ENCODE assay signal across 15 cellular contexts in genomic region chr2:230054079-230054478, GRCh38. TPM values are rescaled to one million over a fixed set of nuclear protein-coding genes. Genes with fewer than 3 reads are reported as not detected.
A peak's percentile ranks its signal among the peaks of the same experiment; 100 is the strongest.
DNase-seq lines count a peak whose midpoint lies in the region; ATAC-seq, FAIRE-seq and TF ChIP-seq lines count a peak whose summit lies in the region.
"Had no signal": no experiment of that assay in that cellular context is flagged by ENCODE, and none has a peak within 500 bp of the region (broad histone marks: within the 10 kb centered on the region; RNA-seq: fewer than 3 reads in every experiment).

No MANE protein-coding gene starts in this region.

- no peaks in the 10 kb centered on the region for H3K9me3 Mint-ChIP-seq in activated CD4-positive, alpha-beta T cell treated with anti-CD3 and anti-CD28 coated beads for 36 hours (ENCODE audit: low read depth)
- H3K9me3 Mint-ChIP-seq: dendritic cell treated with granulocyte-macrophage colony-stimulating factor and Interleukin-4, amounts not matched to agents 40 ng/mL and 50 ng/mL, for 4 days; immature natural killer cell; neural progenitor cell had no signal

- H3K4ac ChIP-seq in IMR-90 (ENCODE audit: low read depth, low read length) = no peak overlapping the region

- H2AFZ ChIP-seq in IMR-90 (replicated peaks; ENCODE audit: low read length, poor library complexity) = no peak overlapping the region
- H2AFZ ChIP-seq in osteoblast (ENCODE audit: low read length) = no peak overlapping the region
- H2AFZ ChIP-seq: neural progenitor cell had no signal

- H3K4me1 ChIP-seq in IMR-90 (ENCODE audit: control insufficient read depth, insufficient read depth, low read length) (0 out of 2 replicates have a peak, but pooled peaks cover 1% of the 10 kb centered on the region), osteoblast (ENCODE audit: insufficient read depth, low read length) (peaks cover 10% of the 10 kb centered on the region), heart left ventricle (peaks cover 0 to 10% (median 1%) of the 10 kb centered on the region in 12 donors), BE2C (no peaks in the 10 kb centered on the region)
- H3K4me1 ChIP-seq: neural progenitor cell had no signal

- TF ChIP-seq CTCF in IMR-90 (conservative IDR thresholded peaks at IDR 0.05; ENCODE audit: low read depth, low read length) (no peak), bronchial epithelial cell (IDR thresholded peaks at IDR 0.05; ENCODE audit: insufficient read depth, low read length, severe bottlenecking) (no peak), osteoblast (IDR thresholded peaks at IDR 0.05; ENCODE audit: extremely low read depth, low read depth, low read length) (no peak), heart left ventricle (IDR thresholded peaks at IDR 0.05) (no peak), BE2C (IDR thresholded peaks at IDR 0.05; ENCODE audit: low read depth, low read length) (no peak)

- H3K36me3 ChIP-seq in IMR-90 (ENCODE audit: control insufficient read depth, insufficient read depth, low read length) = no peaks in the 10 kb centered on the region
- no peaks in the 10 kb centered on the region for H3K36me3 ChIP-seq in bronchial epithelial cell (ENCODE audit: control insufficient read depth, insufficient read depth, low read length)
- no peaks in the 10 kb centered on the region for H3K36me3 ChIP-seq in osteoblast (ENCODE audit: insufficient read depth, low read length)
- H3K36me3 ChIP-seq in heart left ventricle = peaks cover 0 to 13% (median 0%) of the 10 kb centered on the region in 9 donors
- H3K36me3 ChIP-seq in BE2C = no peaks in the 10 kb centered on the region
- H3K36me3 ChIP-seq: neural progenitor cell had no signal

- H2BK5ac ChIP-seq in IMR-90 (ENCODE audit: low read depth, low read length, poor library complexity, severe bottlenecking) = no peak overlapping the region

- dilution Hi-C loops in IMR-90 (cut with HindIII; ENCODE audit: low sequenced_read_pairs, unreplicated experiment) = no loop called here

- 0 out of 2 replicates have a peak overlapping the region, but pooled peaks have one; percentile 22 for H2BK20ac ChIP-seq in IMR-90 (ENCODE audit: low read depth, low read length)

- FAIRE-seq in bronchial epithelial cell (lab: Jason Lieb, UNC) = no peak

- TF ChIP-seq POLR2A in IMR-90 (IDR thresholded peaks at IDR 0.05; ENCODE audit: low read depth, low read length) = no peak
- TF ChIP-seq POLR2A in heart left ventricle (IDR thresholded peaks at IDR 0.05) = no peak

- H3K4me2 ChIP-seq in IMR-90 (ENCODE audit: low read depth, low read length) = no peak overlapping the region
- no peak overlapping the region for H3K4me2 ChIP-seq in osteoblast (ENCODE audit: insufficient read depth, low read length)
- H3K4me2 ChIP-seq: neural progenitor cell had no signal

- H3K56ac ChIP-seq in IMR-90 (ENCODE audit: extremely low read depth, insufficient read depth, low read length) = no peak overlapping the region

- no peak overlapping the region for H3K27ac ChIP-seq in IMR-90 (ENCODE audit: insufficient read depth, low read length)
- H3K27ac ChIP-seq in osteoblast (ENCODE audit: low read depth, low read length) = no peak overlapping the region
- H3K27ac ChIP-seq in heart left ventricle = no peak overlapping the region
- H3K27ac ChIP-seq: neural progenitor cell, tibial nerve had no signal

- H3K27ac Mint-ChIP-seq in activated CD4-positive, alpha-beta T cell treated with anti-CD3 and anti-CD28 coated beads for 36 hours = no peak overlapping the region
- H3K27ac Mint-ChIP-seq: dendritic cell treated with granulocyte-macrophage colony-stimulating factor and Interleukin-4, amounts not matched to agents 40 ng/mL and 50 ng/mL, for 4 days; immature natural killer cell; neural progenitor cell had no signal

- CTCF ChIA-PET in activated CD4-positive, alpha-beta T cell treated with anti-CD3 and anti-CD28 coated beads for 36 hours (lab: Charles Lee) = interaction anchor here (0.8 to 2.6 kb wide), 3 partner anchors 13 to 106 kb away, joined by 3 to 18 read pairs (median 5); no protein-coding TSS in a partner anchor
- CTCF ChIA-PET in IMR-90 (lab: Yijun Ruan, JAX) = interaction anchor here (0.5 to 1.5 kb wide), 2 partner anchors 13 to 106 kb away, joined by 5 to 10 read pairs; no protein-coding TSS in a partner anchor

- no peaks in the 10 kb centered on the region for H3K36me3 Mint-ChIP-seq in activated CD4-positive, alpha-beta T cell treated with anti-CD3 and anti-CD28 coated beads for 36 hours (ENCODE audit: low read depth)

- H3K27me3 ChIP-seq in IMR-90 (ENCODE audit: control insufficient read depth, insufficient read depth, low read length) (no peaks in the 10 kb centered on the region), bronchial epithelial cell (ENCODE audit: control insufficient read depth, insufficient read depth, low read length) (no peaks in the 10 kb centered on the region), osteoblast (ENCODE audit: insufficient read depth, low read length) (no peaks in the 10 kb centered on the region), heart left ventricle (no peaks in the 10 kb centered on the region), BE2C (no peaks in the 10 kb centered on the region)
- H3K27me3 ChIP-seq: neural progenitor cell, tibial nerve had no signal

- H3K27me3 Mint-ChIP-seq in activated CD4-positive, alpha-beta T cell treated with anti-CD3 and anti-CD28 coated beads for 36 hours = no peaks in the 10 kb centered on the region
- H3K27me3 Mint-ChIP-seq: dendritic cell treated with granulocyte-macrophage colony-stimulating factor and Interleukin-4, amounts not matched to agents 40 ng/mL and 50 ng/mL, for 4 days had no signal

- H3K4me3 ChIP-seq in IMR-90 (ENCODE audit: insufficient read depth, low read depth, low read length) (no peak overlapping the region), bronchial epithelial cell (ENCODE audit: low read depth, low read length) (no peak overlapping the region), osteoblast (ENCODE audit: insufficient read depth, low read length) (no peak overlapping the region), heart left ventricle (no peak overlapping the region), BE2C (ENCODE audit: low read depth, low read length) (no peak overlapping the region)
- H3K4me3 ChIP-seq: neural progenitor cell, tibial nerve had no signal

- H4K91ac ChIP-seq in IMR-90 (ENCODE audit: insufficient read depth, low read depth, low read length) = no peak overlapping the region

- peaks cover 21% of the 10 kb centered on the region for H3K4me1 Mint-ChIP-seq in activated CD4-positive, alpha-beta T cell treated with anti-CD3 and anti-CD28 coated beads for 36 hours
- H3K4me1 Mint-ChIP-seq: immature natural killer cell, neural progenitor cell had no signal

- no peak overlapping the region for H3K4me3 Mint-ChIP-seq in activated CD4-positive, alpha-beta T cell treated with anti-CD3 and anti-CD28 coated beads for 36 hours
- H3K4me3 Mint-ChIP-seq: dendritic cell treated with granulocyte-macrophage colony-stimulating factor and Interleukin-4, amounts not matched to agents 40 ng/mL and 50 ng/mL, for 4 days; immature natural killer cell; neural progenitor cell had no signal

- no peaks in the 10 kb centered on the region for H3K9me1 ChIP-seq in IMR-90 (ENCODE audit: insufficient read depth, low read length)

- POLR2A ChIA-PET in activated CD4-positive, alpha-beta T cell treated with anti-CD3 and anti-CD28 coated beads for 36 hours (lab: Charles Lee) = no interaction called here
- POLR2A ChIA-PET in IMR-90 (lab: Charles Lee; ENCODE audit: unreplicated experiment) = no interaction called here

- no peak overlapping the region for H2AK5ac ChIP-seq in IMR-90 (ENCODE audit: low read depth, low read length)

- H4K8ac ChIP-seq in IMR-90 (ENCODE audit: low read depth in 2 of 2, low read length in 2 of 2) = no peak overlapping the region

- intact Hi-C loops in activated CD4-positive, alpha-beta T cell treated with anti-CD3 and anti-CD28 coated beads for 36 hours (cut with DNase I, micrococcal nuclease) = no loop called here
- intact Hi-C loops in IMR-90 (cut with micrococcal nuclease) (no loop called here), heart left ventricle (cut with DNase I) (no loop called here)

- DNase-seq in activated CD4-positive, alpha-beta T cell treated with anti-CD3 and anti-CD28 coated beads for 36 hours = peak; percentile 39
- no peak for DNase-seq in activated CD4-positive, alpha-beta T cell treated with anti-CD3 and anti-CD28 coated beads for 1 hour
- DNase-seq in IMR-90 = peak; percentile 63
- peak; percentile 86 for DNase-seq in bronchial epithelial cell (ENCODE audit: low read depth)
- peak; percentile 84 for DNase-seq in osteoblast (ENCODE audit: insufficient read length, low spot score, missing footprints)
- no peak for DNase-seq in NCI-H1694 treated with DMSO at 0.1 percent for 48 hours (lab: John Stamatoyannopoulos, UW)
- DNase-seq in heart left ventricle = no peak
- DNase-seq in BE2C = no peak
- DNase-seq: activated CD8-positive, alpha-beta memory T cell treated with anti-CD3 and anti-CD28 coated beads, Interleukin-2, amount 50 U/mL, for 48 hours; immature natural killer cell; NCI-H1930; SIG-M5 had no signal

- no peak overlapping the region for H2BK15ac ChIP-seq in IMR-90 (ENCODE audit: low read depth, low read length)

- TF ChIP-seq RAD21 in IMR-90 (IDR thresholded peaks at IDR 0.05; ENCODE audit: low read length) = no peak

- no peak overlapping the region for H3K9ac ChIP-seq in IMR-90 (ENCODE audit: low read depth, low read length)
- H3K9ac ChIP-seq: neural progenitor cell had no signal

- in situ Hi-C loops in IMR-90 (cut with MboI; ENCODE audit: low sequenced_read_pairs) = no loop called here

- H4K20me1 ChIP-seq in IMR-90 (ENCODE audit: insufficient read depth, low read length) (no peaks in the 10 kb centered on the region), osteoblast (ENCODE audit: insufficient read depth, low read length) (no peaks in the 10 kb centered on the region)

- no peak overlapping the region for H3K18ac ChIP-seq in IMR-90 (ENCODE audit: low read depth, low read length)

- H2BK120ac ChIP-seq in IMR-90 (ENCODE audit: low read depth, low read length) = no peak overlapping the region

- BruUV-seq in IMR-90 (replicated peaks; lab: Mats Ljungman, UMichigan) = no TSS peak

- H2AK9ac ChIP-seq in IMR-90 (replicated peaks; ENCODE audit: low read depth, low read length, poor library complexity) = peak overlapping the region; percentile 55

- H3K9me3 ChIP-seq in IMR-90 (ENCODE audit: control insufficient read depth, insufficient read depth, low read length) (no peaks in the 10 kb centered on the region), osteoblast (ENCODE audit: low read depth, low read length) (no peaks in the 10 kb centered on the region), heart left ventricle (no peaks in the 10 kb centered on the region), BE2C (no peaks in the 10 kb centered on the region)
- H3K9me3 ChIP-seq: tibial nerve had no signal

- no peak overlapping the region for H3K14ac ChIP-seq in IMR-90 (replicated peaks; ENCODE audit: low read depth, low read length)

- H4K5ac ChIP-seq in IMR-90 (ENCODE audit: low read depth, low read length) = no peak overlapping the region

- H3K23ac ChIP-seq in IMR-90 (ENCODE audit: low read depth, low read length) = no peak overlapping the region

- no peaks in the 10 kb centered on the region for H3K79me1 ChIP-seq in IMR-90 (ENCODE audit: low read depth in 1 of 2, low read length in 2 of 2)

- no peaks in the 10 kb centered on the region for H3K79me2 ChIP-seq in osteoblast (ENCODE audit: insufficient read depth, low read length)

- peak; percentile 96 for ATAC-seq in activated CD4-positive, alpha-beta T cell treated with anti-CD3 and anti-CD28 coated beads for 36 hours
- ATAC-seq in IMR-90 (ENCODE audit: low read depth) (peak; percentile 77), heart left ventricle (no peak)

RNA-seq across cellular contexts. Expression of gene SLC16A14, which starts 14.6 kb away (rescaled TPM):
- 1 to 10 TPM; 1.2 to 2.2 TPM for total RNA-seq in activated CD4-positive, alpha-beta T cell treated with anti-CD3 and anti-CD28 coated beads for 36 hours
- total RNA-seq in IMR-90 (2012; rRNA removed) (0.56 and 0.90 TPM in 2 replicates), bronchial epithelial cell (2.4 and 5.4 TPM in 2 replicates), osteoblast (under 0.01 and 0.29 TPM in 2 replicates), heart left ventricle (1 to 10 TPM; 1.9 to 5.2 (median 3.1) TPM)
- polyA plus RNA-seq in IMR-90 (2012; rRNA removed) (0.49 and 0.79 TPM in 2 replicates), heart left ventricle (under 1 TPM; 0.53 to 0.89 TPM)
- polyA plus RNA-seq in IMR-90 (2012; cell fraction: cytosol; rRNA removed) = 0.22 and 0.38 TPM in 2 replicates
- polyA plus RNA-seq in IMR-90 (2012; cell fraction: nucleus; rRNA removed; ENCODE audit: low replicate concordance) = 0.26 and 0.33 TPM in 2 replicates
- 4.1 TPM for polyA plus RNA-seq in BE2C (2012; ENCODE audit: insufficient read depth, insufficient read length, low read depth)

Comparison
In these comparisons a context has a peak if more than half of its experiments do, and no peak if none do; other contexts are left out.
1. DNase-seq: peak in activated CD4-positive, alpha-beta T cell treated with anti-CD3 and anti-CD28 coated beads for 36 hours (single experiment), IMR-90 (single experiment), bronchial epithelial cell (single experiment) and osteoblast (single experiment); none in activated CD4-positive, alpha-beta T cell treated with anti-CD3 and anti-CD28 coated beads for 1 hour (single experiment), NCI-H1694 treated with DMSO at 0.1 percent for 48 hours (single experiment), heart left ventricle (0 of 5) and BE2C (single experiment).
2. ATAC-seq: peak in activated CD4-positive, alpha-beta T cell treated with anti-CD3 and anti-CD28 coated beads for 36 hours (single experiment) and IMR-90 (single experiment); none in heart left ventricle (0 of 4).